22 cellular contexts compared by ENCODE assay signal in the genomic region with DNA sequence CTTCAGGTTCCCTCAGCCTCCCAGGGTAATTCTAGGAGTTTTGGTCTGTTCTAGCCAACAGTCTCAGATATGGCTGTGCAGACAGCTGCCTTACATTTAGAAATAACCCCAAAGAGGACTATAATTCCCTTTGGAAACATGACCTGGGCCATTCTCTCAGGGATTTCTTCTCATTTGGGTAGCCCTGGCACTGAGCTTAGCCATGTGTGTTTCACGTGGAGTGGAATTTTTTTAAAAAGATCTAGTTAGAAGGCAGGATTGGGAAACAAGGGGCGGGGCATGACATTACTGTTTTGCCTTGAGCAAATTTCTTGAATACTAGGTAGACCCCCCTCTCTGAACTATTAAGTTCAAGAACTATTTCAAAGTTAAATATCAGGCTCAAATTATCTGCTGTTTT. TPM values are rescaled to one million over a fixed set of nuclear protein-coding genes. Genes with fewer than 3 reads are reported as not detected.
DNase-seq lines count a peak whose midpoint lies in the region; ATAC-seq and TF ChIP-seq lines count a peak whose summit lies in the region.
"Had no signal": no experiment of that assay in that cellular context is flagged by ENCODE, and none has a peak within 500 bp of the region (broad histone marks: within the 10 kb centered on the region; RNA-seq: fewer than 3 reads in every experiment).

No MANE protein-coding gene starts in this region.

- H3K4me2 ChIP-seq in mammary epithelial cell (ENCODE audit: insufficient read depth, low read depth, low read length) = no peak overlapping the region
- H3K4me2 ChIP-seq: smooth muscle cell had no signal

- H2AFZ ChIP-seq in mammary epithelial cell (ENCODE audit: low read depth, low read length) = no peak overlapping the region

- in situ Hi-C loops in mammary epithelial cell (cut with MboI; ENCODE audit: low sequenced_read_pairs in 2 of 2) = no loop called here

- H3K36me3 ChIP-seq in mammary epithelial cell (ENCODE audit: insufficient read depth, low read length) = peaks cover 12% of the 10 kb centered on the region
- H3K36me3 ChIP-seq in left lung = peaks cover 0 to 89% of the 10 kb centered on the region in 2 donors
- H3K36me3 ChIP-seq in upper lobe of left lung = peaks cover 6 to 79% (median 28%) of the 10 kb centered on the region in 4 donors
- peaks cover 48% of the 10 kb centered on the region for H3K36me3 ChIP-seq in A673 (ENCODE audit: insufficient read depth, low read length, poor library complexity, severe bottlenecking)
- H3K36me3 ChIP-seq: colonic mucosa, ovary had no signal

- 89% methylated on average over 2 of the region's 2 CpGs for WGBS in mammary epithelial cell (ENCODE audit: low coverage, missing lambda C conversion rate)
- WGBS in upper lobe of left lung, 2 donors = 60 to 64% methylated on average over 2 of the region's 2 CpGs

- CTCF ChIA-PET in MCF 10A (lab: Yijun Ruan, JAX) = interaction anchor here (0.8 kb wide), 1 partner anchor 176 kb away, joined by 4 read pairs; no protein-coding TSS in a partner anchor
- CTCF ChIA-PET in mammary epithelial cell (lab: Charles Lee; ENCODE audit: low non-redundant PET) = no interaction called here
- CTCF ChIA-PET in A673 (lab: Charles Lee) = no interaction called here

- TF ChIP-seq EP300 in upper lobe of left lung (IDR thresholded peaks at IDR 0.05) = no peak

- H3K9me3 ChIP-seq in mammary epithelial cell (replicated peaks; ENCODE audit: insufficient read depth, low read length) (no peaks in the 10 kb centered on the region), left lung (peaks cover 0 to 4% of the 10 kb centered on the region in 2 donors), upper lobe of left lung (no peaks in the 10 kb centered on the region), A673 (ENCODE audit: low read depth, low read length, poor library complexity, severe bottlenecking) (no peaks in the 10 kb centered on the region)
- H3K9me3 ChIP-seq: colonic mucosa, ovary, Peyer's patch had no signal

- intact Hi-C loops in MCF 10A (cut with micrococcal nuclease) = no loop called here
- intact Hi-C loops in mammary epithelial cell (cut with micrococcal nuclease) = loop anchor here (10.0 kb wide), 1 partner anchor 173 kb away; a partner anchor contains a TSS
- intact Hi-C loops in left lung (cut with DNase I) = no loop called here
- intact Hi-C loops in A673 (cut with micrococcal nuclease; ENCODE audit: unreplicated experiment) = no loop called here

- TF ChIP-seq POLR2A in upper lobe of left lung (IDR thresholded peaks at IDR 0.05) = no peak

- ATAC-seq in left lung (peak; percentile 8), upper lobe of left lung (ENCODE audit: low FRiP score in 2 of 2) (peak in 1 of 2 donors; percentile 54), GM21576 (IDR thresholded peaks at IDR 0.05; ENCODE audit: unreplicated experiment) (no peak), GM19452 (IDR thresholded peaks at IDR 0.05; ENCODE audit: unreplicated experiment) (no peak)
- ATAC-seq: T-cell, WTC11 had no signal

- dilution Hi-C loops in mammary epithelial cell (cut with HindIII; ENCODE audit: low sequenced_read_pairs) = no loop called here

- POLR2A ChIA-PET in MCF 10A (lab: Yijun Ruan, JAX) (interaction anchor here (0.8 kb wide), 1 partner anchor 9 kb away, joined by 3 read pairs; no protein-coding TSS in a partner anchor), A673 (lab: Charles Lee; ENCODE audit: low non-redundant PET) (no interaction called here)

- no peaks in the 10 kb centered on the region for H3K27me3 ChIP-seq in mammary epithelial cell (ENCODE audit: insufficient read depth, low read length)
- no peaks in the 10 kb centered on the region for H3K27me3 ChIP-seq in left lung
- H3K27me3 ChIP-seq in upper lobe of left lung = no peaks in the 10 kb centered on the region
- no peaks in the 10 kb centered on the region for H3K27me3 ChIP-seq in A673 (replicated peaks; ENCODE audit: insufficient read depth, low read depth, low read length, poor library complexity)
- H3K27me3 ChIP-seq: colonic mucosa, heart right ventricle, ovary, Peyer's patch had no signal

- H3K27ac Mint-ChIP-seq in MCF 10A (ENCODE audit: low read depth, unreplicated experiment) = peak overlapping the region; percentile 16
- H3K27ac Mint-ChIP-seq: IgD-negative memory B cell, WTC11 had no signal

- no peaks in the 10 kb centered on the region for H3K4me1 ChIP-seq in mammary epithelial cell (ENCODE audit: insufficient read depth, low read length)
- no peaks in the 10 kb centered on the region for H3K4me1 ChIP-seq in left lung
- peaks cover 0 to 9% (median 7%) of the 10 kb centered on the region in 4 donors for H3K4me1 ChIP-seq in upper lobe of left lung
- H3K4me1 ChIP-seq in A673 (ENCODE audit: insufficient read depth, low read length, poor library complexity, severe bottlenecking) = no peaks in the 10 kb centered on the region
- H3K4me1 ChIP-seq: colonic mucosa, Peyer's patch had no signal

- H3K4me3 ChIP-seq in mammary epithelial cell (replicated peaks in 1 of 3; ENCODE audit: insufficient read depth in 1 of 3, low read depth in 2 of 3, low read length in 3 of 3) (no peak overlapping the region), cardiac fibroblast (replicated peaks in 1 of 2; ENCODE audit: low read depth in 2 of 2, low read length in 2 of 2) (no peak overlapping the region), left lung (no peak overlapping the region), upper lobe of left lung (no peak overlapping the region), A673 (ENCODE audit: low read depth, low read length, poor library complexity, severe bottlenecking) (no peak overlapping the region)
- H3K4me3 ChIP-seq: colonic mucosa, heart right ventricle, ovary, Peyer's patch, smooth muscle cell had no signal

- no peaks in the 10 kb centered on the region for H3K27me3 Mint-ChIP-seq in MCF 10A (ENCODE audit: insufficient read depth, unreplicated experiment)
- H3K27me3 Mint-ChIP-seq: CD4-positive, alpha-beta memory T cell; IgD-negative memory B cell; T-cell had no signal

- no peak overlapping the region for H3K9ac ChIP-seq in mammary epithelial cell (ENCODE audit: insufficient read depth, low read length)

- H3K27ac ChIP-seq in mammary epithelial cell (ENCODE audit: insufficient read depth, low read depth, low read length) (no peak overlapping the region), left lung (peak overlapping the region; percentile 45 to 62), upper lobe of left lung (peak overlapping the region; percentile 8 to 74 (median 38)), A673 (ENCODE audit: low read depth, low read length, poor library complexity, severe bottlenecking) (no peak overlapping the region)
- H3K27ac ChIP-seq: colonic mucosa, heart right ventricle, ovary, Peyer's patch had no signal

- H3K9me3 Mint-ChIP-seq in MCF 10A (ENCODE audit: unreplicated experiment) = no peaks in the 10 kb centered on the region

- no peaks in the 10 kb centered on the region for H3K79me2 ChIP-seq in mammary epithelial cell (ENCODE audit: insufficient read depth, low read length)

- peak; percentile 63 for DNase-seq in MCF 10A (ENCODE audit: unreplicated experiment)
- DNase-seq in mammary epithelial cell = no peak
- DNase-seq in cardiac fibroblast (ENCODE audit: low read depth in 2 of 2) = peak; percentile 53 to 63
- no peak for DNase-seq in left lung
- DNase-seq in upper lobe of left lung = peak in 1 of 2 donors; percentile 67
- no peak for DNase-seq in A673 (ENCODE audit: low spot score)
- DNase-seq: activated effector memory CD4-positive, alpha-beta T cell treated with anti-CD3 and anti-CD28 coated beads, Interleukin-2, amount 50 U/mL, for 16 hours; CD4-positive, alpha-beta memory T cell; colonic mucosa; heart right ventricle; NCI-H1048; NCI-H2081 treated with DMSO at 0.1 percent for 48 hours; NCI-H526 treated with DMSO at 0.1 percent for 48 hours; Peyer's patch; T-cell; trophoblast cell had no signal

- no peak overlapping the region for H3K4me3 Mint-ChIP-seq in MCF 10A (ENCODE audit: unreplicated experiment)
- H3K4me3 Mint-ChIP-seq: CD4-positive, alpha-beta memory T cell; IgD-negative memory B cell; T-cell; WTC11 had no signal

- peaks cover 23% of the 10 kb centered on the region for H3K4me1 Mint-ChIP-seq in MCF 10A (ENCODE audit: insufficient read depth, unreplicated experiment)
- H3K4me1 Mint-ChIP-seq: IgD-negative memory B cell had no signal

- H4K20me1 ChIP-seq in mammary epithelial cell (ENCODE audit: insufficient read depth, low read length) = no peaks in the 10 kb centered on the region

- BruUV-seq in MCF 10A (replicated peaks; lab: Mats Ljungman, UMichigan) = no TSS peak
- BruUV-seq in mammary epithelial cell (replicated peaks; lab: Mats Ljungman, UMichigan) = no TSS peak
- no TSS peak for BruUV-seq in A673 (replicated peaks; lab: Mats Ljungman, UMichigan)

- TF ChIP-seq CTCF in MCF 10A (IDR thresholded peaks at IDR 0.05; ENCODE audit: unreplicated experiment) = no peak
- no peak for TF ChIP-seq CTCF in mammary epithelial cell (conservative IDR thresholded peaks at IDR 0.05 in 1 of 2, IDR thresholded peaks at IDR 0.05 in 1 of 2; ENCODE audit: extremely low read depth in 1 of 2, insufficient read depth in 1 of 2, low read depth in 1 of 2, low read length in 2 of 2)
- no peak for TF ChIP-seq CTCF in cardiac fibroblast (IDR thresholded peaks at IDR 0.05; ENCODE audit: low read depth, low read length)
- no peak for TF ChIP-seq CTCF in left lung (IDR thresholded peaks at IDR 0.05)
- TF ChIP-seq CTCF in upper lobe of left lung (IDR thresholded peaks at IDR 0.05) = no peak
- TF ChIP-seq CTCF in A673 (conservative IDR thresholded peaks at IDR 0.05; ENCODE audit: low read depth, low read length) = no peak

- H3K36me3 Mint-ChIP-seq in MCF 10A (ENCODE audit: insufficient read depth, unreplicated experiment) = peaks cover 77% of the 10 kb centered on the region

RNA-seq across cellular contexts. Expression of a gene that starts 29.6 kb away (rescaled TPM):
- total RNA-seq in MCF 10A (2022) (6.7 and 12.3 TPM in 2 replicates), mammary epithelial cell (100 to 1,000 TPM; 147 to 512 TPM), left lung (100 to 1,000 TPM in 1 of 2 donors, 10 to 100 TPM in 1; 93.3 to 151 TPM), upper lobe of left lung (100 to 1,000 TPM in 4 of 6 donors, 10 to 100 TPM in 2; 32.1 to 185 (median 116) TPM), A673 (2021) (34.3 and 57.1 TPM in 2 replicates)
- polyA plus RNA-seq in mammary epithelial cell = 64.3 TPM
- polyA minus RNA-seq in mammary epithelial cell = 74.0 TPM

Comparison
In these comparisons a context has a peak if more than half of its experiments do, and no peak if none do; other contexts are left out.
1. DNase-seq: peak in MCF 10A (single experiment) and cardiac fibroblast (2 of 2); none in mammary epithelial cell (single experiment), left lung (0 of 2) and A673 (single experiment).
2. H3K27ac ChIP-seq: peak in left lung (2 of 2) and upper lobe of left lung (4 of 4); none in mammary epithelial cell (single experiment) and A673 (single experiment).